Comparison of ENCODE assay signal across 1 cellular context in genomic region chr2:215419769-215420470, GRCh38.
TF ChIP-seq lines count a peak whose summit lies in the region.

No MANE protein-coding gene starts in this region.

TF ChIP-seq in HepG2, 621 proteins besides CTCF, POLR2A, EP300 and RAD21 (continued from another document and continues in another):
- TF ChIP-seq, protein P1, sequence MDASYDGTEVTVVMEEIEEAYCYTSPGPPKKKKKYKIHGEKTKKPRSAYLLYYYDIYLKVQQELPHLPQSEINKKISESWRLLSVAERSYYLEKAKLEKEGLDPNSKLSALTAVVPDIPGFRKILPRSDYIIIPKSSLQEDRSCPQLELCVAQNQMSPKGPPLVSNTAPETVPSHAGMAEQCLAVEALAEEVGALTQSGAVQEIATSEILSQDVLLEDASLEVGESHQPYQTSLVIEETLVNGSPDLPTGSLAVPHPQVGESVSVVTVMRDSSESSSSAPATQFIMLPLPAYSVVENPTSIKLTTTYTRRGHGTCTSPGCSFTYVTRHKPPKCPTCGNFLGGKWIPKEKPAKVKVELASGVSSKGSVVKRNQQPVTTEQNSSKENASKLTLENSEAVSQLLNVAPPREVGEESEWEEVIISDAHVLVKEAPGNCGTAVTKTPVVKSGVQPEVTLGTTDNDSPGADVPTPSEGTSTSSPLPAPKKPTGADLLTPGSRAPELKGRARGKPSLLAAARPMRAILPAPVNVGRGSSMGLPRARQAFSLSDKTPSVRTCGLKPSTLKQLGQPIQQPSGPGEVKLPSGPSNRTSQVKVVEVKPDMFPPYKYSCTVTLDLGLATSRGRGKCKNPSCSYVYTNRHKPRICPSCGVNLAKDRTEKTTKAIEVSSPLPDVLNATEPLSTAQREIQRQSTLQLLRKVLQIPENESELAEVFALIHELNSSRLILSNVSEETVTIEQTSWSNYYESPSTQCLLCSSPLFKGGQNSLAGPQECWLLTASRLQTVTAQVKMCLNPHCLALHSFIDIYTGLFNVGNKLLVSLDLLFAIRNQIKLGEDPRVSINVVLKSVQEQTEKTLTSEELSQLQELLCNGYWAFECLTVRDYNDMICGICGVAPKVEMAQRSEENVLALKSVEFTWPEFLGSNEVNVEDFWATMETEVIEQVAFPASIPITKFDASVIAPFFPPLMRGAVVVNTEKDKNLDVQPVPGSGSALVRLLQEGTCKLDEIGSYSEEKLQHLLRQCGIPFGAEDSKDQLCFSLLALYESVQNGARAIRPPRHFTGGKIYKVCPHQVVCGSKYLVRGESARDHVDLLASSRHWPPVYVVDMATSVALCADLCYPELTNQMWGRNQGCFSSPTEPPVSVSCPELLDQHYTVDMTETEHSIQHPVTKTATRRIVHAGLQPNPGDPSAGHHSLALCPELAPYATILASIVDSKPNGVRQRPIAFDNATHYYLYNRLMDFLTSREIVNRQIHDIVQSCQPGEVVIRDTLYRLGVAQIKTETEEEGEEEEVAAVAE (CRISPR knock-in tag; IDR thresholded peaks at IDR 0.05; ENCODE audit: borderline replicate concordance) = 0 out of 2 replicates have a peak, but pooled peaks have one; percentile 31
- TF ChIP-seq ZNF367 (CRISPR knock-in tag; IDR thresholded peaks at IDR 0.05; ENCODE audit: borderline replicate concordance) = no peak
- no peak for TF ChIP-seq GRHL1 (CRISPR knock-in tag; conservative IDR thresholded peaks at IDR 0.05)
- 0 out of 2 replicates have a peak, but pooled peaks have one; percentile 10 for TF ChIP-seq ZNF547 (CRISPR knock-in tag; IDR thresholded peaks at IDR 0.05)
- TF ChIP-seq, protein P2, sequence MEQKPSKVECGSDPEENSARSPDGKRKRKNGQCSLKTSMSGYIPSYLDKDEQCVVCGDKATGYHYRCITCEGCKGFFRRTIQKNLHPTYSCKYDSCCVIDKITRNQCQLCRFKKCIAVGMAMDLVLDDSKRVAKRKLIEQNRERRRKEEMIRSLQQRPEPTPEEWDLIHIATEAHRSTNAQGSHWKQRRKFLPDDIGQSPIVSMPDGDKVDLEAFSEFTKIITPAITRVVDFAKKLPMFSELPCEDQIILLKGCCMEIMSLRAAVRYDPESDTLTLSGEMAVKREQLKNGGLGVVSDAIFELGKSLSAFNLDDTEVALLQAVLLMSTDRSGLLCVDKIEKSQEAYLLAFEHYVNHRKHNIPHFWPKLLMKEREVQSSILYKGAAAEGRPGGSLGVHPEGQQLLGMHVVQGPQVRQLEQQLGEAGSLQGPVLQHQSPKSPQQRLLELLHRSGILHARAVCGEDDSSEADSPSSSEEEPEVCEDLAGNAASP (CRISPR knock-in tag; IDR thresholded peaks at IDR 0.05; ENCODE audit: borderline replicate concordance) = peak; percentile 59; the same call in 1 of the 2 replicates
- TF ChIP-seq CBFB (CRISPR knock-in tag; IDR thresholded peaks at IDR 0.05) = 0 out of 2 replicates have a peak, but pooled peaks have one; percentile 12
- peak; percentile 40; the same call in 1 of the 2 replicates for TF ChIP-seq NR2F2 (IDR thresholded peaks at IDR 0.05; ENCODE audit: borderline replicate concordance, low read depth)
- TF ChIP-seq ZNF446 (CRISPR knock-in tag; IDR thresholded peaks at IDR 0.05) = no peak
- no peak for TF ChIP-seq TAF15 (IDR thresholded peaks at IDR 0.05; ENCODE audit: low read depth, low read length, poor library complexity, severe bottlenecking)
- 0 out of 2 replicates have a peak, but pooled peaks have one; percentile 7 for TF ChIP-seq ZNF766 (CRISPR knock-in tag; IDR thresholded peaks at IDR 0.05; ENCODE audit: borderline replicate concordance)
- peak; percentile 74; the same call in 1 of the 2 replicates for TF ChIP-seq MEIS2 (CRISPR knock-in tag; IDR thresholded peaks at IDR 0.05)
- TF ChIP-seq ZNF7 (CRISPR knock-in tag; IDR thresholded peaks at IDR 0.05) = no peak
- TF ChIP-seq, protein P3, sequence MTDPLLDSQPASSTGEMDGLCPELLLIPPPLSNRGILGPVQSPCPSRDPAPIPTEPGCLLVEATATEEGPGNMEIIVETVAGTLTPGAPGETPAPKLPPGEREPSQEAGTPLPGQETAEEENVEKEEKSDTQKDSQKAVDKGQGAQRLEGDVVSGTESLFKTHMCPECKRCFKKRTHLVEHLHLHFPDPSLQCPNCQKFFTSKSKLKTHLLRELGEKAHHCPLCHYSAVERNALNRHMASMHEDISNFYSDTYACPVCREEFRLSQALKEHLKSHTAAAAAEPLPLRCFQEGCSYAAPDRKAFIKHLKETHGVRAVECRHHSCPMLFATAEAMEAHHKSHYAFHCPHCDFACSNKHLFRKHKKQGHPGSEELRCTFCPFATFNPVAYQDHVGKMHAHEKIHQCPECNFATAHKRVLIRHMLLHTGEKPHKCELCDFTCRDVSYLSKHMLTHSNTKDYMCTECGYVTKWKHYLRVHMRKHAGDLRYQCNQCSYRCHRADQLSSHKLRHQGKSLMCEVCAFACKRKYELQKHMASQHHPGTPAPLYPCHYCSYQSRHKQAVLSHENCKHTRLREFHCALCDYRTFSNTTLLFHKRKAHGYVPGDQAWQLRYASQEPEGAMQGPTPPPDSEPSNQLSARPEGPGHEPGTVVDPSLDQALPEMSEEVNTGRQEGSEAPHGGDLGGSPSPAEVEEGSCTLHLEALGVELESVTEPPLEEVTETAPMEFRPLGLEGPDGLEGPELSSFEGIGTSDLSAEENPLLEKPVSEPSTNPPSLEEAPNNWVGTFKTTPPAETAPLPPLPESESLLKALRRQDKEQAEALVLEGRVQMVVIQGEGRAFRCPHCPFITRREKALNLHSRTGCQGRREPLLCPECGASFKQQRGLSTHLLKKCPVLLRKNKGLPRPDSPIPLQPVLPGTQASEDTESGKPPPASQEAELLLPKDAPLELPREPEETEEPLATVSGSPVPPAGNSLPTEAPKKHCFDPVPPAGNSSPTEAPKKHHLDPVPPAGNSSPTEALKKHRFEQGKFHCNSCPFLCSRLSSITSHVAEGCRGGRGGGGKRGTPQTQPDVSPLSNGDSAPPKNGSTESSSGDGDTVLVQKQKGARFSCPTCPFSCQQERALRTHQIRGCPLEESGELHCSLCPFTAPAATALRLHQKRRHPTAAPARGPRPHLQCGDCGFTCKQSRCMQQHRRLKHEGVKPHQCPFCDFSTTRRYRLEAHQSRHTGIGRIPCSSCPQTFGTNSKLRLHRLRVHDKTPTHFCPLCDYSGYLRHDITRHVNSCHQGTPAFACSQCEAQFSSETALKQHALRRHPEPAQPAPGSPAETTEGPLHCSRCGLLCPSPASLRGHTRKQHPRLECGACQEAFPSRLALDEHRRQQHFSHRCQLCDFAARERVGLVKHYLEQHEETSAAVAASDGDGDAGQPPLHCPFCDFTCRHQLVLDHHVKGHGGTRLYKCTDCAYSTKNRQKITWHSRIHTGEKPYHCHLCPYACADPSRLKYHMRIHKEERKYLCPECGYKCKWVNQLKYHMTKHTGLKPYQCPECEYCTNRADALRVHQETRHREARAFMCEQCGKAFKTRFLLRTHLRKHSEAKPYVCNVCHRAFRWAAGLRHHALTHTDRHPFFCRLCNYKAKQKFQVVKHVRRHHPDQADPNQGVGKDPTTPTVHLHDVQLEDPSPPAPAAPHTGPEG (CRISPR knock-in tag; IDR thresholded peaks at IDR 0.05) = 0 out of 2 replicates have a peak, but pooled peaks have one; percentile 43
- TF ChIP-seq ZNF782 (CRISPR knock-in tag; IDR thresholded peaks at IDR 0.05; ENCODE audit: borderline replicate concordance) = no peak
- TF ChIP-seq ZNF878 (CRISPR knock-in tag; IDR thresholded peaks at IDR 0.05) = no peak; the same call in 1 of the 2 replicates
- no peak for TF ChIP-seq KDM5A (IDR thresholded peaks at IDR 0.05; ENCODE audit: borderline replicate concordance, low read length)
- TF ChIP-seq NCOA2 (CRISPR knock-in tag; IDR thresholded peaks at IDR 0.05) = peak; percentile 91
- 0 out of 2 replicates have a peak, but pooled peaks have one; percentile 27 for TF ChIP-seq RORA (CRISPR knock-in tag; IDR thresholded peaks at IDR 0.05)
- TF ChIP-seq SMAD3 (CRISPR knock-in tag; IDR thresholded peaks at IDR 0.05) = no peak
- no peak for TF ChIP-seq REPIN1 (CRISPR knock-in tag; IDR thresholded peaks at IDR 0.05; ENCODE audit: borderline replicate concordance, low read depth)
- TF ChIP-seq PPARG (CRISPR knock-in tag; conservative IDR thresholded peaks at IDR 0.05) = peak; percentile 49; the same call in 1 of the 2 replicates
- TF ChIP-seq PRMT3 (CRISPR knock-in tag; IDR thresholded peaks at IDR 0.05; ENCODE audit: borderline replicate concordance, low read depth) = no peak; the same call in 1 of the 2 replicates
- TF ChIP-seq ZSCAN12 (CRISPR knock-in tag; IDR thresholded peaks at IDR 0.05) = no peak
- TF ChIP-seq, protein P4, sequence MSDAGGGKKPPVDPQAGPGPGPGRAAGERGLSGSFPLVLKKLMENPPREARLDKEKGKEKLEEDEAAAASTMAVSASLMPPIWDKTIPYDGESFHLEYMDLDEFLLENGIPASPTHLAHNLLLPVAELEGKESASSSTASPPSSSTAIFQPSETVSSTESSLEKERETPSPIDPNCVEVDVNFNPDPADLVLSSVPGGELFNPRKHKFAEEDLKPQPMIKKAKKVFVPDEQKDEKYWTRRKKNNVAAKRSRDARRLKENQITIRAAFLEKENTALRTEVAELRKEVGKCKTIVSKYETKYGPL (CRISPR knock-in tag; IDR thresholded peaks at IDR 0.05) = no peak; the same call in 1 of the 2 replicates
- no peak for TF ChIP-seq ZNF24 (IDR thresholded peaks at IDR 0.05)
- no peak for TF ChIP-seq CCAR2 (optimal IDR thresholded peaks at IDR 0.05; ENCODE audit: low read depth, low read length)
- TF ChIP-seq, protein P5, sequence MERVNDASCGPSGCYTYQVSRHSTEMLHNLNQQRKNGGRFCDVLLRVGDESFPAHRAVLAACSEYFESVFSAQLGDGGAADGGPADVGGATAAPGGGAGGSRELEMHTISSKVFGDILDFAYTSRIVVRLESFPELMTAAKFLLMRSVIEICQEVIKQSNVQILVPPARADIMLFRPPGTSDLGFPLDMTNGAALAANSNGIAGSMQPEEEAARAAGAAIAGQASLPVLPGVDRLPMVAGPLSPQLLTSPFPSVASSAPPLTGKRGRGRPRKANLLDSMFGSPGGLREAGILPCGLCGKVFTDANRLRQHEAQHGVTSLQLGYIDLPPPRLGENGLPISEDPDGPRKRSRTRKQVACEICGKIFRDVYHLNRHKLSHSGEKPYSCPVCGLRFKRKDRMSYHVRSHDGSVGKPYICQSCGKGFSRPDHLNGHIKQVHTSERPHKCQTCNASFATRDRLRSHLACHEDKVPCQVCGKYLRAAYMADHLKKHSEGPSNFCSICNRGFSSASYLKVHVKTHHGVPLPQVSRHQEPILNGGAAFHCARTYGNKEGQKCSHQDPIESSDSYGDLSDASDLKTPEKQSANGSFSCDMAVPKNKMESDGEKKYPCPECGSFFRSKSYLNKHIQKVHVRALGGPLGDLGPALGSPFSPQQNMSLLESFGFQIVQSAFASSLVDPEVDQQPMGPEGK (CRISPR knock-in tag; IDR thresholded peaks at IDR 0.05) = peak; percentile 12; the same call in 1 of the 2 replicates
- 0 out of 2 replicates have a peak, but pooled peaks have one; percentile 35 for TF ChIP-seq ZNF564 (CRISPR knock-in tag; IDR thresholded peaks at IDR 0.05)
- peak; percentile 93 for TF ChIP-seq BCL6 (CRISPR knock-in tag; IDR thresholded peaks at IDR 0.05)
- TF ChIP-seq, protein P6, sequence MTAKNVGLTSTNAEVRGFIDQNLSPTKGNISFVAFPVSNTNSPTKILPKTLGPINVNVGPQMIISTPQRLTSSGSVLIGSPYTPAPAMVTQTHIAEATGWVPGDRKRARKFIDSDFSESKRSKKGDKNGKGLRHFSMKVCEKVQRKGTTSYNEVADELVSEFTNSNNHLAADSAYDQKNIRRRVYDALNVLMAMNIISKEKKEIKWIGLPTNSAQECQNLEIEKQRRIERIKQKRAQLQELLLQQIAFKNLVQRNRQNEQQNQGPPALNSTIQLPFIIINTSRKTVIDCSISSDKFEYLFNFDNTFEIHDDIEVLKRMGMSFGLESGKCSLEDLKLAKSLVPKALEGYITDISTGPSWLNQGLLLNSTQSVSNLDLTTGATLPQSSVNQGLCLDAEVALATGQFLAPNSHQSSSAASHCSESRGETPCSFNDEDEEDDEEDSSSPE (CRISPR knock-in tag; IDR thresholded peaks at IDR 0.05) = 0 out of 2 replicates have a peak, but pooled peaks have one; percentile 25
- no peak for TF ChIP-seq TOE1 (CRISPR knock-in tag; IDR thresholded peaks at IDR 0.05)
- 0 out of 2 replicates have a peak, but pooled peaks have one; percentile 41 for TF ChIP-seq SATB2 (CRISPR knock-in tag; IDR thresholded peaks at IDR 0.05)
- peak; percentile 34; the same call in 1 of the 2 replicates for TF ChIP-seq ELF3 (CRISPR knock-in tag; IDR thresholded peaks at IDR 0.05)
- TF ChIP-seq, protein P7, sequence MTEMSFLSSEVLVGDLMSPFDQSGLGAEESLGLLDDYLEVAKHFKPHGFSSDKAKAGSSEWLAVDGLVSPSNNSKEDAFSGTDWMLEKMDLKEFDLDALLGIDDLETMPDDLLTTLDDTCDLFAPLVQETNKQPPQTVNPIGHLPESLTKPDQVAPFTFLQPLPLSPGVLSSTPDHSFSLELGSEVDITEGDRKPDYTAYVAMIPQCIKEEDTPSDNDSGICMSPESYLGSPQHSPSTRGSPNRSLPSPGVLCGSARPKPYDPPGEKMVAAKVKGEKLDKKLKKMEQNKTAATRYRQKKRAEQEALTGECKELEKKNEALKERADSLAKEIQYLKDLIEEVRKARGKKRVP (CRISPR knock-in tag; IDR thresholded peaks at IDR 0.05) = 0 out of 4 replicates have a peak, but pooled peaks of 1 of the 2 experiments have one; percentile 19
- TF ChIP-seq ZNF362 (CRISPR knock-in tag; IDR thresholded peaks at IDR 0.05; ENCODE audit: borderline replicate concordance) = peak; percentile 75; the same call in 1 of the 2 replicates
- peak; percentile 94 for TF ChIP-seq PITX1 (CRISPR knock-in tag; IDR thresholded peaks at IDR 0.05)
- 0 out of 2 replicates have a peak, but pooled peaks have one; percentile 17 for TF ChIP-seq ZBTB7B (CRISPR knock-in tag; IDR thresholded peaks at IDR 0.05)
- 0 out of 2 replicates have a peak, but pooled peaks have one; percentile 41 for TF ChIP-seq ZNF430 (CRISPR knock-in tag; IDR thresholded peaks at IDR 0.05)
- TF ChIP-seq GFI1 (CRISPR knock-in tag; IDR thresholded peaks at IDR 0.05; ENCODE audit: borderline replicate concordance) = peak; percentile 56; the same call in 1 of the 2 replicates
